Comparison of ENCODE assay signal across 19 cellular contexts in the genomic region with DNA sequence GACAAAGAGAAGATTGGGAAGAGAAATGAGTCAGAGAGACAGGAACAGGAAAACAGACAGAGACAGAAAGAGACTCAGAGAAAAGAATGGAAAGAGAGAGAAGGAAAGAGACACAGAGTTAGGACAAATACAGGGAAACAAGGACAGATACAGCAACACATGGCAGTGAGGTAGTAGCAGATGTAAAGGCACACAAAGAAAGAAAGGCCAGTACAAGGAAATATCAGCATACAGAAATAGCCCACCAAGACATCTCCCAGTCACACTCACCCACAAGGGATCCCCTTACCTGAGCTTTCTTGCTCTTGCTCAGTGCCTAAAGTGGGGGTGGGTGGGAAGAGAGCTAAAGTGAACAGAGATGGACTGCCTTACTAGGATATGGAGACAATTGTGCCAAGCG. TPM values are rescaled to one million over a fixed set of nuclear protein-coding genes. Genes with fewer than 3 reads are reported as not detected.
DNase-seq lines count a peak whose midpoint lies in the region; ATAC-seq and TF ChIP-seq lines count a peak whose summit lies in the region.
"Had no signal": no experiment of that assay in that cellular context is flagged by ENCODE, and none has a peak within 500 bp of the region (broad histone marks: within the 10 kb centered on the region; RNA-seq: fewer than 3 reads in every experiment).

No MANE protein-coding gene starts in this region.

- no peak overlapping the region for H2AFZ ChIP-seq in Loucy (ENCODE audit: low read length)

- no peak overlapping the region for H3K27ac ChIP-seq in spleen
- H3K27ac ChIP-seq: BLaER1 had no signal

- CTCF ChIA-PET in activated naive CD4-positive, alpha-beta T cell treated with anti-CD3 and anti-CD28 coated beads for 36 hours (lab: Charles Lee) = no interaction called here

- H3K27ac Mint-ChIP-seq in activated naive CD4-positive, alpha-beta T cell treated with anti-CD3 and anti-CD28 coated beads for 36 hours = peak overlapping the region; percentile 7
- H3K27ac Mint-ChIP-seq in activated naive CD4-positive, alpha-beta T cell treated with anti-CD3 and anti-CD28 coated beads, Interleukin-2, amount 50 U/mL, for 72 hours = peak overlapping the region in 1 of 2 donors; percentile 83
- peak overlapping the region in 2 of 5 experiments; percentile 10 to 67 for H3K27ac Mint-ChIP-seq in brain
- H3K27ac Mint-ChIP-seq: CD8-positive, alpha-beta T cell had no signal

- TF ChIP-seq CTCF in Loucy (conservative IDR thresholded peaks at IDR 0.05; ENCODE audit: low read length) = no peak
- TF ChIP-seq CTCF in brain (conservative IDR thresholded peaks at IDR 0.05) = no peak
- no peak for TF ChIP-seq CTCF in spleen (IDR thresholded peaks at IDR 0.05 in 8 of 11, conservative IDR thresholded peaks at IDR 0.05 in 3 of 11)

- no peak for TF ChIP-seq POLR2A in spleen (IDR thresholded peaks at IDR 0.05)

- WGBS in spleen, 5 donors = 50 to 100% (median 86%) methylated on average over 1 of the region's 1 CpG

- H3K9me3 ChIP-seq in Loucy (ENCODE audit: insufficient read depth, low read depth, low read length) (no peaks in the 10 kb centered on the region), spleen (no peaks in the 10 kb centered on the region)

- H3K27me3 ChIP-seq in Loucy (ENCODE audit: insufficient read depth, low read length, poor library complexity, severe bottlenecking) (no peaks in the 10 kb centered on the region), spleen (replicated peaks in 1 of 7) (no peaks in the 10 kb centered on the region)

- no peak for ATAC-seq in activated naive CD4-positive, alpha-beta T cell treated with anti-CD3 and anti-CD28 coated beads, Interleukin-2, amount 50 U/mL, for 72 hours
- no peak for ATAC-seq in GM19324 (IDR thresholded peaks at IDR 0.05; ENCODE audit: low FRiP score, unreplicated experiment)
- ATAC-seq: CD8-positive, alpha-beta T cell; GM12878; HCT116 had no signal

- no peak for DNase-seq in activated naive CD4-positive, alpha-beta T cell treated with anti-CD3 and anti-CD28 coated beads for 36 hours
- no peak for DNase-seq in activated naive CD4-positive, alpha-beta T cell treated with anti-CD3 and anti-CD28 coated beads, Interleukin-2, amount 50 U/mL, for 72 hours (ENCODE audit: low spot score in 2 of 2)
- peak; percentile 1 for DNase-seq in spleen
- no peak for DNase-seq in NCI-H345 (lab: John Stamatoyannopoulos, UW)
- DNase-seq: Calu3; CD8-positive, alpha-beta T cell; EL; GOT3; NCI-H1105 treated with DMSO at 0.1 percent for 48 hours; NCI-H1694; NCI-H2081 treated with DMSO at 0.1 percent for 48 hours; NCI-H748 treated with DMSO at 0.1 percent for 48 hours; Right ventricle myocardium superior had no signal

- H3K4me2 ChIP-seq in Loucy (ENCODE audit: low read depth, low read length, poor library complexity, severe bottlenecking) = peak overlapping the region; percentile 27
- H3K4me2 ChIP-seq: BLaER1 had no signal

- no peaks in the 10 kb centered on the region for H3K9me2 ChIP-seq in Loucy (replicated peaks; ENCODE audit: low read depth, low read length)

- H3K9me3 Mint-ChIP-seq in activated naive CD4-positive, alpha-beta T cell treated with anti-CD3 and anti-CD28 coated beads for 36 hours = no peaks in the 10 kb centered on the region
- no peaks in the 10 kb centered on the region for H3K9me3 Mint-ChIP-seq in activated naive CD4-positive, alpha-beta T cell treated with anti-CD3 and anti-CD28 coated beads, Interleukin-2, amount 50 U/mL, for 72 hours
- H3K9me3 Mint-ChIP-seq in brain = peaks cover 0 to 6% (median 0%) of the 10 kb centered on the region in 5 experiments
- H3K9me3 Mint-ChIP-seq: CD8-positive, alpha-beta T cell had no signal

- no peaks in the 10 kb centered on the region; the same call in 1 of the 2 replicates for H3K36me3 ChIP-seq in Loucy (ENCODE audit: insufficient read depth, low read length)
- peaks cover 0 to 67% (median 19%) of the 10 kb centered on the region in 6 donors for H3K36me3 ChIP-seq in spleen

- peaks cover 42% of the 10 kb centered on the region for H3K4me1 Mint-ChIP-seq in activated naive CD4-positive, alpha-beta T cell treated with anti-CD3 and anti-CD28 coated beads for 36 hours (ENCODE audit: low read depth)
- peaks cover 32% of the 10 kb centered on the region for H3K4me1 Mint-ChIP-seq in brain

- H4K20me1 ChIP-seq in Loucy (ENCODE audit: insufficient read depth, low read length, poor library complexity, severe bottlenecking) = peaks cover 21% of the 10 kb centered on the region

- intact Hi-C loops in activated naive CD4-positive, alpha-beta T cell treated with anti-CD3 and anti-CD28 coated beads for 36 hours (cut with micrococcal nuclease) = loop anchor here (2.0 kb wide), 1 partner anchor 31 kb away; no protein-coding TSS in a partner anchor
- intact Hi-C loops in spleen (cut with DNase I; ENCODE audit: low total_unique reads) = no loop called here

- no peaks in the 10 kb centered on the region for H3K27me3 Mint-ChIP-seq in activated naive CD4-positive, alpha-beta T cell treated with anti-CD3 and anti-CD28 coated beads for 36 hours (ENCODE audit: low read depth)
- H3K27me3 Mint-ChIP-seq in brain = peaks cover 11% of the 10 kb centered on the region

- H3K9ac ChIP-seq in Loucy (ENCODE audit: low read depth, low read length, poor library complexity, severe bottlenecking) = no peak overlapping the region
- H3K9ac ChIP-seq: BLaER1 had no signal

- H3K4me1 ChIP-seq in Loucy (ENCODE audit: insufficient read depth, low read length, poor library complexity, severe bottlenecking) (peaks cover 2% of the 10 kb centered on the region), spleen (peaks cover 0 to 33% (median 12%) of the 10 kb centered on the region in 6 donors)

- H3K4me3 Mint-ChIP-seq in activated naive CD4-positive, alpha-beta T cell treated with anti-CD3 and anti-CD28 coated beads for 36 hours = no peak overlapping the region
- peak overlapping the region in 4 of 5 experiments; percentile 19 to 44 (median 38) for H3K4me3 Mint-ChIP-seq in brain
- H3K4me3 Mint-ChIP-seq: CD8-positive, alpha-beta T cell had no signal

- no peaks in the 10 kb centered on the region for H3F3A ChIP-seq in Loucy (ENCODE audit: low read depth)

- H3K79me2 ChIP-seq in Loucy (ENCODE audit: insufficient read depth, low read length) = peaks cover 26% of the 10 kb centered on the region

- H3K36me3 Mint-ChIP-seq in activated naive CD4-positive, alpha-beta T cell treated with anti-CD3 and anti-CD28 coated beads for 36 hours (ENCODE audit: low read depth) = peaks cover 36% of the 10 kb centered on the region
- H3K36me3 Mint-ChIP-seq in activated naive CD4-positive, alpha-beta T cell treated with anti-CD3 and anti-CD28 coated beads, Interleukin-2, amount 50 U/mL, for 72 hours = peaks cover 29 to 35% of the 10 kb centered on the region in 2 donors
- H3K36me3 Mint-ChIP-seq in brain = peaks cover 56% of the 10 kb centered on the region

- no peak overlapping the region for H3K4me3 ChIP-seq in Loucy (ENCODE audit: low read length, poor library complexity, severe bottlenecking)
- no peak overlapping the region for H3K4me3 ChIP-seq in spleen
- H3K4me3 ChIP-seq: BLaER1, GM12878 had no signal

RNA-seq across cellular contexts. Expression of a gene that starts 4.2 kb away (rescaled TPM):
- total RNA-seq in activated naive CD4-positive, alpha-beta T cell treated with anti-CD3 and anti-CD28 coated beads for 36 hours = 10 to 100 TPM; 64.8 to 73.1 TPM
- total RNA-seq in activated naive CD4-positive, alpha-beta T cell treated with anti-CD3 and anti-CD28 coated beads, Interleukin-2, amount 50 U/mL, for 72 hours = 100 to 1,000 TPM in 1 of 2 donors, 10 to 100 TPM in 1; 92.3 to 140 TPM
- 51.1 TPM for polyA plus RNA-seq in brain (ENCODE audit: insufficient read depth, low read depth, low replicate concordance)
- 10 to 100 TPM; 48.0 to 93.6 (median 72.6) TPM for total RNA-seq in spleen
- polyA plus RNA-seq in spleen = 10 to 100 TPM; 20.0 to 42.2 (median 34.8) TPM

RNA-seq across cellular contexts. Expression of a gene that starts 26.2 kb away (rescaled TPM):
- total RNA-seq in activated naive CD4-positive, alpha-beta T cell treated with anti-CD3 and anti-CD28 coated beads for 36 hours = 1 to 10 TPM; 2.1 to 2.7 TPM
- 10 to 100 TPM in 1 of 2 donors, 1 to 10 TPM in 1; 4.9 to 15.5 TPM for total RNA-seq in activated naive CD4-positive, alpha-beta T cell treated with anti-CD3 and anti-CD28 coated beads, Interleukin-2, amount 50 U/mL, for 72 hours
- polyA plus RNA-seq in brain (ENCODE audit: insufficient read depth, low read depth, low replicate concordance) (1.6 TPM), spleen (1 to 10 TPM; 1.5 to 2.3 (median 2.0) TPM)
- 1 to 10 TPM; 1.5 to 3.7 (median 2.2) TPM for total RNA-seq in spleen

RNA-seq across cellular contexts. Expression of a gene that starts 40.5 kb away (rescaled TPM):
- total RNA-seq in activated naive CD4-positive, alpha-beta T cell treated with anti-CD3 and anti-CD28 coated beads for 36 hours = 10 to 100 TPM; 69.1 to 70.5 TPM
- 10 to 100 TPM; 76.8 to 82.4 TPM for total RNA-seq in activated naive CD4-positive, alpha-beta T cell treated with anti-CD3 and anti-CD28 coated beads, Interleukin-2, amount 50 U/mL, for 72 hours
- polyA plus RNA-seq in brain (ENCODE audit: insufficient read depth, low read depth, low replicate concordance) (77.5 TPM), spleen (10 to 100 TPM; 29.6 to 53.2 (median 46.6) TPM)
- 10 to 100 TPM; 47.2 to 65.8 (median 58.5) TPM for total RNA-seq in spleen

RNA-seq across cellular contexts. Expression of a gene that starts 45.3 kb away (rescaled TPM):
- 10 to 100 TPM; 34.7 to 35.5 TPM for total RNA-seq in activated naive CD4-positive, alpha-beta T cell treated with anti-CD3 and anti-CD28 coated beads for 36 hours
- total RNA-seq in activated naive CD4-positive, alpha-beta T cell treated with anti-CD3 and anti-CD28 coated beads, Interleukin-2, amount 50 U/mL, for 72 hours = 10 to 100 TPM; 34.8 to 41.8 TPM
- 45.7 TPM for polyA plus RNA-seq in brain (ENCODE audit: insufficient read depth, low read depth, low replicate concordance)
- 10 to 100 TPM; 47.1 to 79.1 (median 64.9) TPM for total RNA-seq in spleen
- polyA plus RNA-seq in spleen = 10 to 100 TPM; 16.0 to 35.8 (median 18.7) TPM
